ENCODE assay signal across 1 cellular context in genomic region chr9:15333376-15333881, GRCh38.
TF ChIP-seq lines count a peak whose summit lies in the region.

No MANE protein-coding gene starts in this region.

TF ChIP-seq in HepG2, 621 proteins besides CTCF, POLR2A, EP300 and RAD21 (continued from another document and continues in another):
- TF ChIP-seq, protein P1, sequence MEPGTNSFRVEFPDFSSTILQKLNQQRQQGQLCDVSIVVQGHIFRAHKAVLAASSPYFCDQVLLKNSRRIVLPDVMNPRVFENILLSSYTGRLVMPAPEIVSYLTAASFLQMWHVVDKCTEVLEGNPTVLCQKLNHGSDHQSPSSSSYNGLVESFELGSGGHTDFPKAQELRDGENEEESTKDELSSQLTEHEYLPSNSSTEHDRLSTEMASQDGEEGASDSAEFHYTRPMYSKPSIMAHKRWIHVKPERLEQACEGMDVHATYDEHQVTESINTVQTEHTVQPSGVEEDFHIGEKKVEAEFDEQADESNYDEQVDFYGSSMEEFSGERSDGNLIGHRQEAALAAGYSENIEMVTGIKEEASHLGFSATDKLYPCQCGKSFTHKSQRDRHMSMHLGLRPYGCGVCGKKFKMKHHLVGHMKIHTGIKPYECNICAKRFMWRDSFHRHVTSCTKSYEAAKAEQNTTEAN (CRISPR knock-in tag; conservative IDR thresholded peaks at IDR 0.05): 0 out of 2 replicates have a peak, but pooled peaks have one; percentile 40
- TF ChIP-seq, protein P2, sequence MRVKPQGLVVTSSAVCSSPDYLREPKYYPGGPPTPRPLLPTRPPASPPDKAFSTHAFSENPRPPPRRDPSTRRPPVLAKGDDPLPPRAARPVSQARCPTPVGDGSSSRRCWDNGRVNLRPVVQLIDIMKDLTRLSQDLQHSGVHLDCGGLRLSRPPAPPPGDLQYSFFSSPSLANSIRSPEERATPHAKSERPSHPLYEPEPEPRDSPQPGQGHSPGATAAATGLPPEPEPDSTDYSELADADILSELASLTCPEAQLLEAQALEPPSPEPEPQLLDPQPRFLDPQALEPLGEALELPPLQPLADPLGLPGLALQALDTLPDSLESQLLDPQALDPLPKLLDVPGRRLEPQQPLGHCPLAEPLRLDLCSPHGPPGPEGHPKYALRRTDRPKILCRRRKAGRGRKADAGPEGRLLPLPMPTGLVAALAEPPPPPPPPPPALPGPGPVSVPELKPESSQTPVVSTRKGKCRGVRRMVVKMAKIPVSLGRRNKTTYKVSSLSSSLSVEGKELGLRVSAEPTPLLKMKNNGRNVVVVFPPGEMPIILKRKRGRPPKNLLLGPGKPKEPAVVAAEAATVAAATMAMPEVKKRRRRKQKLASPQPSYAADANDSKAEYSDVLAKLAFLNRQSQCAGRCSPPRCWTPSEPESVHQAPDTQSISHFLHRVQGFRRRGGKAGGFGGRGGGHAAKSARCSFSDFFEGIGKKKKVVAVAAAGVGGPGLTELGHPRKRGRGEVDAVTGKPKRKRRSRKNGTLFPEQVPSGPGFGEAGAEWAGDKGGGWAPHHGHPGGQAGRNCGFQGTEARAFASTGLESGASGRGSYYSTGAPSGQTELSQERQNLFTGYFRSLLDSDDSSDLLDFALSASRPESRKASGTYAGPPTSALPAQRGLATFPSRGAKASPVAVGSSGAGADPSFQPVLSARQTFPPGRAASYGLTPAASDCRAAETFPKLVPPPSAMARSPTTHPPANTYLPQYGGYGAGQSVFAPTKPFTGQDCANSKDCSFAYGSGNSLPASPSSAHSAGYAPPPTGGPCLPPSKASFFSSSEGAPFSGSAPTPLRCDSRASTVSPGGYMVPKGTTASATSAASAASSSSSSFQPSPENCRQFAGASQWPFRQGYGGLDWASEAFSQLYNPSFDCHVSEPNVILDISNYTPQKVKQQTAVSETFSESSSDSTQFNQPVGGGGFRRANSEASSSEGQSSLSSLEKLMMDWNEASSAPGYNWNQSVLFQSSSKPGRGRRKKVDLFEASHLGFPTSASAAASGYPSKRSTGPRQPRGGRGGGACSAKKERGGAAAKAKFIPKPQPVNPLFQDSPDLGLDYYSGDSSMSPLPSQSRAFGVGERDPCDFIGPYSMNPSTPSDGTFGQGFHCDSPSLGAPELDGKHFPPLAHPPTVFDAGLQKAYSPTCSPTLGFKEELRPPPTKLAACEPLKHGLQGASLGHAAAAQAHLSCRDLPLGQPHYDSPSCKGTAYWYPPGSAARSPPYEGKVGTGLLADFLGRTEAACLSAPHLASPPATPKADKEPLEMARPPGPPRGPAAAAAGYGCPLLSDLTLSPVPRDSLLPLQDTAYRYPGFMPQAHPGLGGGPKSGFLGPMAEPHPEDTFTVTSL (CRISPR knock-in tag; IDR thresholded peaks at IDR 0.05; ENCODE audit: borderline replicate concordance): peak; percentile 84; the same call in 1 of the 2 replicates
- TF ChIP-seq UBTF (CRISPR knock-in tag; IDR thresholded peaks at IDR 0.05): no peak
- TF ChIP-seq, protein P3, sequence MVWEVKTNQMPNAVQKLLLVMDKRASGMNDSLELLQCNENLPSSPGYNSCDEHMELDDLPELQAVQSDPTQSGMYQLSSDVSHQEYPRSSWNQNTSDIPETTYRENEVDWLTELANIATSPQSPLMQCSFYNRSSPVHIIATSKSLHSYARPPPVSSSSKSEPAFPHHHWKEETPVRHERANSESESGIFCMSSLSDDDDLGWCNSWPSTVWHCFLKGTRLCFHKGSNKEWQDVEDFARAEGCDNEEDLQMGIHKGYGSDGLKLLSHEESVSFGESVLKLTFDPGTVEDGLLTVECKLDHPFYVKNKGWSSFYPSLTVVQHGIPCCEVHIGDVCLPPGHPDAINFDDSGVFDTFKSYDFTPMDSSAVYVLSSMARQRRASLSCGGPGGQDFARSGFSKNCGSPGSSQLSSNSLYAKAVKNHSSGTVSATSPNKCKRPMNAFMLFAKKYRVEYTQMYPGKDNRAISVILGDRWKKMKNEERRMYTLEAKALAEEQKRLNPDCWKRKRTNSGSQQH (CRISPR knock-in tag; IDR thresholded peaks at IDR 0.05; ENCODE audit: low read depth): no peak
- peak; percentile 60; the same call in 1 of the 2 replicates for TF ChIP-seq DRAP1 (CRISPR knock-in tag; IDR thresholded peaks at IDR 0.05)
- no peak for TF ChIP-seq RARG (CRISPR knock-in tag; IDR thresholded peaks at IDR 0.05; ENCODE audit: low read depth)
- TF ChIP-seq, protein P4, sequence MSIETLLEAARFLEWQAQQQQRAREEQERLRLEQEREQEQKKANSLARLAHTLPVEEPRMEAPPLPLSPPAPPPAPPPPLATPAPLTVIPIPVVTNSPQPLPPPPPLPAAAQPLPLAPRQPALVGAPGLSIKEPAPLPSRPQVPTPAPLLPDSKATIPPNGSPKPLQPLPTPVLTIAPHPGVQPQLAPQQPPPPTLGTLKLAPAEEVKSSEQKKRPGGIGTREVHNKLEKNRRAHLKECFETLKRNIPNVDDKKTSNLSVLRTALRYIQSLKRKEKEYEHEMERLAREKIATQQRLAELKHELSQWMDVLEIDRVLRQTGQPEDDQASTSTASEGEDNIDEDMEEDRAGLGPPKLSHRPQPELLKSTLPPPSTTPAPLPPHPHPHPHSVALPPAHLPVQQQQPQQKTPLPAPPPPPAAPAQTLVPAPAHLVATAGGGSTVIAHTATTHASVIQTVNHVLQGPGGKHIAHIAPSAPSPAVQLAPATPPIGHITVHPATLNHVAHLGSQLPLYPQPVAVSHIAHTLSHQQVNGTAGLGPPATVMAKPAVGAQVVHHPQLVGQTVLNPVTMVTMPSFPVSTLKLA (IDR thresholded peaks at IDR 0.05): no peak
- no peak for TF ChIP-seq CBX2 (IDR thresholded peaks at IDR 0.05; ENCODE audit: low read depth, low read length)
- TF ChIP-seq CBX2 (CRISPR knock-in tag; IDR thresholded peaks at IDR 0.05; ENCODE audit: low read depth): no peak
- TF ChIP-seq, protein P5, sequence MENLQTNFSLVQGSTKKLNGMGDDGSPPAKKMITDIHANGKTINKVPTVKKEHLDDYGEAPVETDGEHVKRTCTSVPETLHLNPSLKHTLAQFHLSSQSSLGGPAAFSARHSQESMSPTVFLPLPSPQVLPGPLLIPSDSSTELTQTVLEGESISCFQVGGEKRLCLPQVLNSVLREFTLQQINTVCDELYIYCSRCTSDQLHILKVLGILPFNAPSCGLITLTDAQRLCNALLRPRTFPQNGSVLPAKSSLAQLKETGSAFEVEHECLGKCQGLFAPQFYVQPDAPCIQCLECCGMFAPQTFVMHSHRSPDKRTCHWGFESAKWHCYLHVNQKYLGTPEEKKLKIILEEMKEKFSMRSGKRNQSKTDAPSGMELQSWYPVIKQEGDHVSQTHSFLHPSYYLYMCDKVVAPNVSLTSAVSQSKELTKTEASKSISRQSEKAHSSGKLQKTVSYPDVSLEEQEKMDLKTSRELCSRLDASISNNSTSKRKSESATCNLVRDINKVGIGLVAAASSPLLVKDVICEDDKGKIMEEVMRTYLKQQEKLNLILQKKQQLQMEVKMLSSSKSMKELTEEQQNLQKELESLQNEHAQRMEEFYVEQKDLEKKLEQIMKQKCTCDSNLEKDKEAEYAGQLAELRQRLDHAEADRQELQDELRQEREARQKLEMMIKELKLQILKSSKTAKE (CRISPR knock-in tag; IDR thresholded peaks at IDR 0.05; ENCODE audit: borderline replicate concordance): no peak
- peak; percentile 93 for TF ChIP-seq HNF4A (CRISPR knock-in tag; IDR thresholded peaks at IDR 0.05)
- TF ChIP-seq FOSL1 (CRISPR knock-in tag; IDR thresholded peaks at IDR 0.05; ENCODE audit: borderline replicate concordance): no peak
- no peak for TF ChIP-seq ZNF343 (CRISPR knock-in tag; IDR thresholded peaks at IDR 0.05)
- TF ChIP-seq PPARG (CRISPR knock-in tag; conservative IDR thresholded peaks at IDR 0.05): peak; percentile 78
- no peak for TF ChIP-seq CAMTA2 (CRISPR knock-in tag; IDR thresholded peaks at IDR 0.05; ENCODE audit: borderline replicate concordance)
- no peak for TF ChIP-seq ZNF12 (CRISPR knock-in tag; IDR thresholded peaks at IDR 0.05)
- TF ChIP-seq IRF1 (CRISPR knock-in tag; IDR thresholded peaks at IDR 0.05; ENCODE audit: low read depth): no peak
- TF ChIP-seq ZNF557 (CRISPR knock-in tag; IDR thresholded peaks at IDR 0.05): no peak
- TF ChIP-seq, protein P6, sequence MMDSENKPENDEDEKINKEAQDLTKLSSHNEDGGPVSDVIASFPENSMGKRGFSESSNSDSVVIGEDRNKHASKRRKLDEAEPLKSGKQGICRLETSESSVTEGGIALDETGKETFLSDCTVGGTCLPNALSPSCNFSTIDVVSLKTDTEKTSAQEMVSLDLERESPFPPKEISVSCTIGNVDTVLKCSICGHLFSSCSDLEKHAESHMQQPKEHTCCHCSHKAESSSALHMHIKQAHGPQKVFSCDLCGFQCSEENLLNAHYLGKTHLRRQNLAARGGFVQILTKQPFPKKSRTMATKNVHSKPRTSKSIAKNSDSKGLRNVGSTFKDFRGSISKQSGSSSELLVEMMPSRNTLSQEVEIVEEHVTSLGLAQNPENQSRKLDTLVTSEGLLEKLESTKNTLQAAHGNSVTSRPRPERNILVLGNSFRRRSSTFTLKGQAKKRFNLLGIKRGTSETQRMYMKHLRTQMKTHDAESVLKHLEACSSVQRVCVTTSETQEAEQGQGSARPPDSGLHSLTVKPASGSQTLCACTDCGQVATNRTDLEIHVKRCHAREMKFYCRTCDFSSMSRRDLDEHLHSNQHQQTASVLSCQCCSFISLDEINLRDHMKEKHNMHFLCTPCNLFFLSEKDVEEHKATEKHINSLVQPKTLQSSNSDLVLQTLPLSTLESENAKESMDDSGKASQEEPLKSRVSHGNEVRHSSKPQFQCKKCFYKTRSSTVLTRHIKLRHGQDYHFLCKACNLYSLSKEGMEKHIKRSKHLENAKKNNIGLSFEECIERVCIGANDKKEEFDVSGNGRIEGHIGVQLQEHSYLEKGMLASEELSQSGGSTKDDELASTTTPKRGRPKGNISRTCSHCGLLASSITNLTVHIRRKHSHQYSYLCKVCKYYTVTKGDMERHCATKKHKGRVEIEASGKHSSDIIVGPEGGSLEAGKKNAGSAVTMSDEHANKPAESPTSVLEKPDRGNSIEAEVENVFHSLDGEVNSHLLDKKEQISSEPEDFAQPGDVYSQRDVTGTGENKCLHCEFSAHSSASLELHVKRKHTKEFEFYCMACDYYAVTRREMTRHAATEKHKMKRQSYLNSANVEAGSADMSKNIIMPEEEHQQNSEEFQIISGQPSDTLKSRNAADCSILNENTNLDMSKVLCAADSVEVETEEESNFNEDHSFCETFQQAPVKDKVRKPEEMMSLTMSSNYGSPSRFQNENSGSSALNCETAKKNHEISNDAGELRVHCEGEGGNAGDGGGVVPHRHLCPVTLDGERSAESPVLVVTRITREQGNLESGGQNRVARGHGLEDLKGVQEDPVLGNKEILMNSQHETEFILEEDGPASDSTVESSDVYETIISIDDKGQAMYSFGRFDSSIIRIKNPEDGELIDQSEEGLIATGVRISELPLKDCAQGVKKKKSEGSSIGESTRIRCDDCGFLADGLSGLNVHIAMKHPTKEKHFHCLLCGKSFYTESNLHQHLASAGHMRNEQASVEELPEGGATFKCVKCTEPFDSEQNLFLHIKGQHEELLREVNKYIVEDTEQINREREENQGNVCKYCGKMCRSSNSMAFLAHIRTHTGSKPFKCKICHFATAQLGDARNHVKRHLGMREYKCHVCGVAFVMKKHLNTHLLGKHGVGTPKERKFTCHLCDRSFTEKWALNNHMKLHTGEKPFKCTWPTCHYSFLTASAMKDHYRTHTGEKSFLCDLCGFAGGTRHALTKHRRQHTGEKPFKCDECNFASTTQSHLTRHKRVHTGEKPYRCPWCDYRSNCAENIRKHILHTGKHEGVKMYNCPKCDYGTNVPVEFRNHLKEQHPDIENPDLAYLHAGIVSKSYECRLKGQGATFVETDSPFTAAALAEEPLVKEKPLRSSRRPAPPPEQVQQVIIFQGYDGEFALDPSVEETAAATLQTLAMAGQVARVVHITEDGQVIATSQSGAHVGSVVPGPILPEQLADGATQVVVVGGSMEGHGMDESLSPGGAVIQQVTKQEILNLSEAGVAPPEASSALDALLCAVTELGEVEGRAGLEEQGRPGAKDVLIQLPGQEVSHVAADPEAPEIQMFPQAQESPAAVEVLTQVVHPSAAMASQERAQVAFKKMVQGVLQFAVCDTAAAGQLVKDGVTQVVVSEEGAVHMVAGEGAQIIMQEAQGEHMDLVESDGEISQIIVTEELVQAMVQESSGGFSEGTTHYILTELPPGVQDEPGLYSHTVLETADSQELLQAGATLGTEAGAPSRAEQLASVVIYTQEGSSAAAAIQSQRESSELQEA (CRISPR knock-in tag; IDR thresholded peaks at IDR 0.05; ENCODE audit: not compliant biosample characterization): no peak
- TF ChIP-seq ZNF451 (CRISPR knock-in tag; IDR thresholded peaks at IDR 0.05): no peak
- peak; percentile 63 for TF ChIP-seq SAP130 (CRISPR knock-in tag; IDR thresholded peaks at IDR 0.05; ENCODE audit: low read depth)
- no peak for TF ChIP-seq ZFP90 (CRISPR knock-in tag; IDR thresholded peaks at IDR 0.05; ENCODE audit: borderline replicate concordance)
- TF ChIP-seq IRF2 (CRISPR knock-in tag; IDR thresholded peaks at IDR 0.05): no peak
- no peak for TF ChIP-seq SMC3 (IDR thresholded peaks at IDR 0.05; ENCODE audit: low read length)
- TF ChIP-seq MIER2 (CRISPR knock-in tag; IDR thresholded peaks at IDR 0.05): 0 out of 2 replicates have a peak, but pooled peaks have one; percentile 24
- no peak for TF ChIP-seq ZNF766 (CRISPR knock-in tag; IDR thresholded peaks at IDR 0.05; ENCODE audit: borderline replicate concordance)
- TF ChIP-seq KAT2B (IDR thresholded peaks at IDR 0.05; ENCODE audit: borderline replicate concordance, low read depth, low read length): no peak
